In the genomic region with DNA sequence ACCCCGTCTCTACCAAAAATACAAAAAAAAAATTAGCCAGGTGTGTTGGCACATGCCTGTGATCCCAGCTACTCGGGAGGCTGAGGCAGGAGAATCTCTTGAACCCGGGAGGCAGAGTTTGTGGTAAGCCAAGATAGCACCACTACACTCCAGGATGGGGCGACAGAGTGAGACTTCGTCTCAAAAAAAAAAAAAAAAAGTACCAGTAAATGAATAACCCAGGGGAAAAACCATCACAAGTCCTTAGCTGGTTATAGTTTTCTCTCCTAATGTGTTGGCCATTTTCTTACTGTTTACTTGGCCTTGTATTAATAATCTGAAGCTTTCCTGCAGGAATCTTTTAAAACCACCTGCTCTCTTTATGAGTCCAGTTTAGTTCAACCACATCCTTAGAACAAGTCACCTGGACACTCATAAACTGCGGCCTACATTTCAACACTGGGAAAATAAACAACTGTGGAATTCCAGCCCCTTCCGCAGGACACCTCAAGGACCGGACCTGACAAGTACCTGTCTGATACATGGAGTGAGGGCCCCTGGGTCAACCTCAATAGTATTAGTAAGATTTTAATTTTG, we compare ENCODE assay signal across 21 cellular contexts.
DNase-seq lines count a peak whose midpoint lies in the region; ATAC-seq and TF ChIP-seq lines count a peak whose summit lies in the region.
"Had no signal": no experiment of that assay in that cellular context is flagged by ENCODE, and none has a peak within 500 bp of the region (broad histone marks: within the 10 kb centered on the region; RNA-seq: fewer than 3 reads in every experiment).

No MANE protein-coding gene starts in this region.

- TF ChIP-seq CTCF in natural killer cell (IDR thresholded peaks at IDR 0.05) (no peak), lower lobe of right lung (IDR thresholded peaks at IDR 0.05) (no peak), upper lobe of right lung (IDR thresholded peaks at IDR 0.05) (no peak)

- no peak overlapping the region for H3K4me3 ChIP-seq in lower lobe of right lung
- H3K4me3 ChIP-seq in upper lobe of right lung, result no peak overlapping the region
- H3K4me3 ChIP-seq: GM12878 had no signal

- peaks cover 17% of the 10 kb centered on the region for H3K36me3 Mint-ChIP-seq in natural killer cell
- no peaks in the 10 kb centered on the region for H3K36me3 Mint-ChIP-seq in natural killer cell treated with Interleukin-12 subunit alpha and Interleukin-12 subunit beta and Interleukin-15 and Interleukin-18, amount 100 ng/mL, for 72 hours
- peaks cover 0 to 2% of the 10 kb centered on the region in 2 donors for H3K36me3 Mint-ChIP-seq in activated T-cell treated with anti-CD3 and anti-CD28 coated beads, Interleukin-2, amount 50 U/mL, for 72 hours (ENCODE audit: insufficient read depth in 2 of 2)
- H3K36me3 Mint-ChIP-seq in activated T-helper 17 cell treated with anti-CD3 and anti-CD28 coated beads, Interleukin-2, amount 50 U/mL, for 72 hours (ENCODE audit: low read depth), result no peaks in the 10 kb centered on the region

- H3K9me3 ChIP-seq in lower lobe of right lung, result no peaks in the 10 kb centered on the region
- no peaks in the 10 kb centered on the region for H3K9me3 ChIP-seq in upper lobe of right lung

- H3K36me3 ChIP-seq in lower lobe of right lung (peaks cover 22% of the 10 kb centered on the region), upper lobe of right lung (peaks cover 12% of the 10 kb centered on the region)

- H3K4me1 ChIP-seq in lower lobe of right lung, result no peaks in the 10 kb centered on the region
- H3K4me1 ChIP-seq in upper lobe of right lung, result no peaks in the 10 kb centered on the region

- H3K27me3 ChIP-seq in lower lobe of right lung (ENCODE audit: low read depth), result no peaks in the 10 kb centered on the region
- no peaks in the 10 kb centered on the region for H3K27me3 ChIP-seq in upper lobe of right lung

- H3K27ac ChIP-seq in lower lobe of right lung (no peak overlapping the region), upper lobe of right lung (no peak overlapping the region)

- intact Hi-C loops in natural killer cell (cut with micrococcal nuclease) (loop anchor here (2.0 to 10.0 kb wide), 2 partner anchors 141 to 365 kb away; no protein-coding TSS in a partner anchor), lower lobe of right lung (cut with DNase I) (no loop called here), upper lobe of right lung (cut with DNase I) (no loop called here)

- no peak for ATAC-seq in natural killer cell
- ATAC-seq in natural killer cell treated with Interleukin-12 subunit alpha and Interleukin-12 subunit beta and Interleukin-15 and Interleukin-18, amount 100 ng/mL, for 72 hours, result no peak
- peak; percentile 80 to 85 for ATAC-seq in lower lobe of right lung
- peak; percentile 81 for ATAC-seq in upper lobe of right lung
- no peak for ATAC-seq in activated T-cell treated with anti-CD3 and anti-CD28 coated beads, Interleukin-2, amount 50 U/mL, for 72 hours (replicated peaks in 1 of 2)
- no peak for ATAC-seq in activated T-helper 17 cell treated with anti-CD3 and anti-CD28 coated beads, Interleukin-2, amount 50 U/mL, for 72 hours (replicated peaks)
- ATAC-seq: GM12878 had no signal

- H3K27ac Mint-ChIP-seq in natural killer cell, result peak overlapping the region in 1 of 2 donors; percentile 82
- H3K27ac Mint-ChIP-seq in natural killer cell treated with Interleukin-12 subunit alpha and Interleukin-12 subunit beta and Interleukin-15 and Interleukin-18, amount 100 ng/mL, for 72 hours, result no peak overlapping the region
- no peak overlapping the region for H3K27ac Mint-ChIP-seq in activated T-cell treated with anti-CD3 and anti-CD28 coated beads, Interleukin-2, amount 50 U/mL, for 72 hours
- H3K27ac Mint-ChIP-seq in activated T-helper 17 cell treated with anti-CD3 and anti-CD28 coated beads, Interleukin-2, amount 50 U/mL, for 72 hours, result no peak overlapping the region
- H3K27ac Mint-ChIP-seq: B cell had no signal

- DNase-seq in natural killer cell (no peak), SW480 (ENCODE audit: low spot score) (peak; percentile 90), lower lobe of right lung (no peak), upper lobe of right lung (no peak), AG08395 (ENCODE audit: low spot score) (no peak)
- DNase-seq in natural killer cell treated with Interleukin-12 subunit alpha and Interleukin-12 subunit beta and Interleukin-15 and Interleukin-18, amount 100 ng/mL, for 72 hours (ENCODE audit: low spot score), result no peak
- DNase-seq in activated T-cell treated with anti-CD3 and anti-CD28 coated beads, Interleukin-2, amount 50 U/mL, for 72 hours, result no peak
- DNase-seq: DMS79 treated with DMSO at 0.1 percent for 48 hours; KBM-7; NCI-H1105; NCI-H146; NCI-H2029; NCI-H345; NCI-H524; NCI-H774; NK-92 treated with Interleukin-12 subunit alpha and Interleukin-12 subunit beta, amount 100 ng/mL, for 24 hours; OCI-M1; Right ventricle myocardium superior had no signal

- peaks cover 46 to 51% of the 10 kb centered on the region in 2 donors for H3K4me1 Mint-ChIP-seq in natural killer cell
- peaks cover 28 to 31% of the 10 kb centered on the region in 2 donors for H3K4me1 Mint-ChIP-seq in natural killer cell treated with Interleukin-12 subunit alpha and Interleukin-12 subunit beta and Interleukin-15 and Interleukin-18, amount 100 ng/mL, for 72 hours (ENCODE audit: low read depth in 2 of 2)
- peaks cover 24% of the 10 kb centered on the region for H3K4me1 Mint-ChIP-seq in activated T-cell treated with anti-CD3 and anti-CD28 coated beads, Interleukin-2, amount 50 U/mL, for 72 hours (ENCODE audit: low read depth)
- H3K4me1 Mint-ChIP-seq in activated T-helper 17 cell treated with anti-CD3 and anti-CD28 coated beads, Interleukin-2, amount 50 U/mL, for 72 hours, result peaks cover 7% of the 10 kb centered on the region

- peak overlapping the region; percentile 43 for H3K4me3 Mint-ChIP-seq in natural killer cell
- H3K4me3 Mint-ChIP-seq in natural killer cell treated with Interleukin-12 subunit alpha and Interleukin-12 subunit beta and Interleukin-15 and Interleukin-18, amount 100 ng/mL, for 72 hours, result no peak overlapping the region
- H3K4me3 Mint-ChIP-seq in activated T-cell treated with anti-CD3 and anti-CD28 coated beads, Interleukin-2, amount 50 U/mL, for 72 hours, result no peak overlapping the region
- H3K4me3 Mint-ChIP-seq in activated T-helper 17 cell treated with anti-CD3 and anti-CD28 coated beads, Interleukin-2, amount 50 U/mL, for 72 hours, result no peak overlapping the region
- H3K4me3 Mint-ChIP-seq: B cell had no signal

- H3K9me3 Mint-ChIP-seq in natural killer cell, result no peaks in the 10 kb centered on the region
- no peaks in the 10 kb centered on the region for H3K9me3 Mint-ChIP-seq in natural killer cell treated with Interleukin-12 subunit alpha and Interleukin-12 subunit beta and Interleukin-15 and Interleukin-18, amount 100 ng/mL, for 72 hours
- H3K9me3 Mint-ChIP-seq in activated T-cell treated with anti-CD3 and anti-CD28 coated beads, Interleukin-2, amount 50 U/mL, for 72 hours, result no peaks in the 10 kb centered on the region
- H3K9me3 Mint-ChIP-seq in activated T-helper 17 cell treated with anti-CD3 and anti-CD28 coated beads, Interleukin-2, amount 50 U/mL, for 72 hours, result no peaks in the 10 kb centered on the region

- no peaks in the 10 kb centered on the region for H3K27me3 Mint-ChIP-seq in natural killer cell (ENCODE audit: low read depth in 2 of 2)
- no peaks in the 10 kb centered on the region for H3K27me3 Mint-ChIP-seq in natural killer cell treated with Interleukin-12 subunit alpha and Interleukin-12 subunit beta and Interleukin-15 and Interleukin-18, amount 100 ng/mL, for 72 hours
- peaks cover 27% of the 10 kb centered on the region for H3K27me3 Mint-ChIP-seq in activated T-cell treated with anti-CD3 and anti-CD28 coated beads, Interleukin-2, amount 50 U/mL, for 72 hours (ENCODE audit: low read depth)
- H3K27me3 Mint-ChIP-seq in activated T-helper 17 cell treated with anti-CD3 and anti-CD28 coated beads, Interleukin-2, amount 50 U/mL, for 72 hours, result peaks cover 23% of the 10 kb centered on the region

Comparison
In these comparisons a context has a peak if more than half of its experiments do, and no peak if none do; other contexts are left out.
1. ATAC-seq: peak in lower lobe of right lung (2 of 2) and upper lobe of right lung (single experiment); none in natural killer cell (0 of 3), natural killer cell treated with Interleukin-12 subunit alpha and Interleukin-12 subunit beta and Interleukin-15 and Interleukin-18, amount 100 ng/mL, for 72 hours (0 of 2), activated T-cell treated with anti-CD3 and anti-CD28 coated beads, Interleukin-2, amount 50 U/mL, for 72 hours (0 of 2) and activated T-helper 17 cell treated with anti-CD3 and anti-CD28 coated beads, Interleukin-2, amount 50 U/mL, for 72 hours (single experiment).